ENCODE assay signal across 20 cellular contexts in the genomic region with DNA sequence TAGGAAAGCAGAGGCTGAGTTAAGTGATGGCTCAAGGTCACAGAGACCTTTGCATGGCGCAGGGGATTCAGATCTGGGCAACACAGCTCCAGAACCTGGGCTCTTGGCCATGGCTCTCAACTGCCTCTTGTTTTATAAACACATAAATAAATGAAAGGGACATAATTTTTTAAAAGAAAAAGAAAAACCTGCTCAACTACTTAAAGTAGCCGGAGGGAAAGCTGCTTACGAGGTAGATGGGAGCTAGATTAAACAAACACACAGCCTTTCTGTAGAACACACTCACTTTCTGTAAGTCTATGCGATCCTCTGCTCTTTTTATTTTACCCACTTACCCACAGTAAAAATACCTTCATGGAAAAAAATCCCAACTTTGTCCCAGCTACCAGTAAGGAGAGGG.
DNase-seq lines count a peak whose midpoint lies in the region; ATAC-seq and TF ChIP-seq lines count a peak whose summit lies in the region.
"Had no signal": no experiment of that assay in that cellular context is flagged by ENCODE, and none has a peak within 500 bp of the region (broad histone marks: within the 10 kb centered on the region; RNA-seq: fewer than 3 reads in every experiment).

No MANE protein-coding gene starts in this region.

- POLR2A ChIA-PET in activated CD4-positive, alpha-beta T cell treated with anti-CD3 and anti-CD28 coated beads for 36 hours (lab: Charles Lee): no interaction called here
- POLR2A ChIA-PET in activated B cell treated with CpG ODN at 0.5 μM for 24 hours (lab: Charles Lee): interaction anchor here (0.6 to 3.6 kb wide), 3 partner anchors 18 to 51 kb away, joined by 4 to 25 read pairs (median 4); no protein-coding TSS in a partner anchor

- ATAC-seq in activated CD4-positive, alpha-beta T cell treated with anti-CD3 and anti-CD28 coated beads for 36 hours: no peak
- ATAC-seq in activated B cell treated with CpG ODN at 0.5 μM for 24 hours (ENCODE audit: low read depth) (no peak), GM21360 (IDR thresholded peaks at IDR 0.05; ENCODE audit: unreplicated experiment) (no peak)
- ATAC-seq: A549 had no signal

- peak overlapping the region; percentile 71 for H3K27ac Mint-ChIP-seq in activated CD4-positive, alpha-beta T cell treated with anti-CD3 and anti-CD28 coated beads for 36 hours
- peak overlapping the region; percentile 70 for H3K27ac Mint-ChIP-seq in activated B cell treated with CpG ODN at 0.5 μM for 24 hours
- H3K27ac Mint-ChIP-seq: nephron had no signal

- H3K9me3 Mint-ChIP-seq in activated CD4-positive, alpha-beta T cell treated with anti-CD3 and anti-CD28 coated beads for 36 hours (ENCODE audit: low read depth): peaks cover 4% of the 10 kb centered on the region
- H3K9me3 Mint-ChIP-seq in activated B cell treated with CpG ODN at 0.5 μM for 24 hours: peaks cover 2% of the 10 kb centered on the region
- H3K9me3 Mint-ChIP-seq: nephron had no signal

- no peak overlapping the region for H3K4me3 Mint-ChIP-seq in activated CD4-positive, alpha-beta T cell treated with anti-CD3 and anti-CD28 coated beads for 36 hours
- H3K4me3 Mint-ChIP-seq in activated B cell treated with CpG ODN at 0.5 μM for 24 hours: no peak overlapping the region
- H3K4me3 Mint-ChIP-seq: nephron had no signal

- H3K9me3 ChIP-seq in esophagus squamous epithelium (no peaks in the 10 kb centered on the region), stomach (no peaks in the 10 kb centered on the region)
- H3K9me3 ChIP-seq: A549, thyroid gland had no signal

- H3K4me3 ChIP-seq in esophagus squamous epithelium (no peak overlapping the region), stomach (no peak overlapping the region)
- H3K4me3 ChIP-seq: A549, thyroid gland had no signal

- H3K36me3 ChIP-seq in esophagus squamous epithelium (no peaks in the 10 kb centered on the region), stomach (no peaks in the 10 kb centered on the region)
- H3K36me3 ChIP-seq: brain microvascular endothelial cell, thyroid gland had no signal

- no peaks in the 10 kb centered on the region for H3K27me3 ChIP-seq in esophagus squamous epithelium
- no peaks in the 10 kb centered on the region for H3K27me3 ChIP-seq in stomach
- H3K27me3 ChIP-seq: brain microvascular endothelial cell, thyroid gland had no signal

- peaks cover 34% of the 10 kb centered on the region for H3K36me3 Mint-ChIP-seq in activated CD4-positive, alpha-beta T cell treated with anti-CD3 and anti-CD28 coated beads for 36 hours (ENCODE audit: low read depth)
- peaks cover 10% of the 10 kb centered on the region for H3K36me3 Mint-ChIP-seq in activated B cell treated with CpG ODN at 0.5 μM for 24 hours (ENCODE audit: low read depth)

- CTCF ChIA-PET in activated CD4-positive, alpha-beta T cell treated with anti-CD3 and anti-CD28 coated beads for 36 hours (lab: Charles Lee): interaction anchor here (0.6 to 4.9 kb wide), 4 partner anchors 17 to 176 kb away, joined by 3 to 26 read pairs (median 4); no protein-coding TSS in a partner anchor
- CTCF ChIA-PET in activated B cell treated with CpG ODN at 0.5 μM for 24 hours (lab: Charles Lee): no interaction called here

- H3K4me1 ChIP-seq in esophagus squamous epithelium (peaks cover 0 to 53% (median 8%) of the 10 kb centered on the region in 3 donors), stomach (peaks cover 0 to 38% (median 8%) of the 10 kb centered on the region in 4 donors)

- no peak for TF ChIP-seq POLR2A in esophagus squamous epithelium (IDR thresholded peaks at IDR 0.05)
- TF ChIP-seq POLR2A in stomach (IDR thresholded peaks at IDR 0.05): no peak

- DNase-seq in activated CD4-positive, alpha-beta T cell treated with anti-CD3 and anti-CD28 coated beads for 36 hours: no peak
- DNase-seq in activated CD4-positive, alpha-beta T cell treated with anti-CD3 and anti-CD28 coated beads, Interleukin-2, amount 50 U/mL, for 4 hours: no peak
- no peak for DNase-seq in activated B cell treated with CpG ODN at 0.5 μM for 24 hours
- no peak for DNase-seq in esophagus squamous epithelium (lab: John Stamatoyannopoulos, UW)
- DNase-seq in stomach: no peak
- no peak for DNase-seq in dedifferentiated amniotic fluid mesenchymal stem cell (ENCODE audit: extremely low spot score)
- no peak for DNase-seq in activated effector memory CD4-positive, alpha-beta T cell treated with anti-CD3 and anti-CD28 coated beads, Interleukin-2, amount 50 U/mL, for 16 hours
- DNase-seq: activated CD4-positive, alpha-beta T cell treated with anti-CD3 and anti-CD28 coated beads, Interleukin-2, amount 50 U/mL, for 1 hour; activated gamma-delta T cell treated with Interleukin-2 at 50 U/mL for 16 hours; brain microvascular endothelial cell; effector CD4-positive, alpha-beta T cell; Kasumi-1; NCI-H2227 treated with DMSO at 0.1 percent for 48 hours; NK-92 treated with Interleukin-12 subunit alpha and Interleukin-12 subunit beta, amount 100 ng/mL, for 24 hours; Right ventricle myocardium superior; T-helper 9 cell had no signal

- no peaks in the 10 kb centered on the region for H3K27me3 Mint-ChIP-seq in activated CD4-positive, alpha-beta T cell treated with anti-CD3 and anti-CD28 coated beads for 36 hours
- H3K27me3 Mint-ChIP-seq in activated B cell treated with CpG ODN at 0.5 μM for 24 hours: no peaks in the 10 kb centered on the region

- peak overlapping the region in 3 of 4 donors; percentile 12 to 60 (median 40) for H3K27ac ChIP-seq in esophagus squamous epithelium
- peak overlapping the region in 3 of 5 donors; percentile 20 to 43 (median 42) for H3K27ac ChIP-seq in stomach
- H3K27ac ChIP-seq: A549, brain microvascular endothelial cell, thyroid gland had no signal

- intact Hi-C loops in activated CD4-positive, alpha-beta T cell treated with anti-CD3 and anti-CD28 coated beads for 36 hours (cut with DNase I, micrococcal nuclease): no loop called here
- intact Hi-C loops in activated B cell treated with CpG ODN at 0.5 μM for 24 hours (cut with micrococcal nuclease) (no loop called here), esophagus squamous epithelium (cut with DNase I) (no loop called here), stomach (cut with DNase I; ENCODE audit: low total_unique reads) (no loop called here)

- no peak for TF ChIP-seq EP300 in stomach (IDR thresholded peaks at IDR 0.05)

- H3K4me1 Mint-ChIP-seq in activated CD4-positive, alpha-beta T cell treated with anti-CD3 and anti-CD28 coated beads for 36 hours: peaks cover 91% of the 10 kb centered on the region
- peaks cover 95% of the 10 kb centered on the region for H3K4me1 Mint-ChIP-seq in activated B cell treated with CpG ODN at 0.5 μM for 24 hours

- TF ChIP-seq CTCF in activated B cell treated with CpG ODN at 0.5 μM for 24 hours (IDR thresholded peaks at IDR 0.05): no peak
- no peak for TF ChIP-seq CTCF in esophagus squamous epithelium (IDR thresholded peaks at IDR 0.05)
- TF ChIP-seq CTCF in stomach (IDR thresholded peaks at IDR 0.05): no peak

- 51 to 55% methylated on average over 4 of the region's 4 CpGs for WGBS in esophagus squamous epithelium, 2 donors
- 61 to 76% (median 71%) methylated on average over 4 of the region's 4 CpGs for WGBS in stomach, 5 donors
